In the genomic region with DNA sequence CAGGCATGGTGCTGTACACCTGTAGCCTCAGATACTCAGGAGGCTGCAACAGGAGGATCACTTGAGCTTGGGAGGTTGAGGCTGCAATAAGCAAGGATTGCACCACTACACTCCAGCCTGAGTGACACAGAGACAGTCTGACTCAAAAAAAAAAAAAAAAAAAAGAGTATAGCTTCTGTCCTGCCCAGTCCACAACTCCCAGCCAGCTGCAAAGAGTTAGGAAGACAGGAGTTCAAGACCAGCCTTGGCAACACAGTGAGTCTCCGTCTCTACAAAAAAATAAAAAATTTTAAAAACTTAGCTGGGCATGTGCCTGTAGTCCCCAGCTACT, we compare ENCODE assay signal across 13 cellular contexts. TPM values are rescaled to one million over a fixed set of nuclear protein-coding genes. Genes with fewer than 3 reads are reported as not detected.
DNase-seq lines count a peak whose midpoint lies in the region; ATAC-seq and TF ChIP-seq lines count a peak whose summit lies in the region.
"Had no signal": no experiment of that assay in that cellular context is flagged by ENCODE, and none has a peak within 500 bp of the region (broad histone marks: within the 10 kb centered on the region; RNA-seq: fewer than 3 reads in every experiment).

No MANE protein-coding gene starts in this region.

- ATAC-seq in activated B cell treated with CpG ODN at 0.5 μM for 24 hours (ENCODE audit: low read depth) (no peak), esophagus mucosa (no peak)
- ATAC-seq: activated T-cell treated with anti-CD3 and anti-CD28 coated beads, Interleukin-2, amount 50 U/mL, for 72 hours had no signal

- H3K9ac ChIP-seq in BLaER1 treated with 17β-estradiol and CSF1 and Interleukin-3, amounts not matched to agents 10 nM and 100 nM = peak overlapping the region in 7 of 11 experiments; percentile 9 to 89 (median 86); a peak in 8 of 22 replicates
- H3K9ac ChIP-seq in skeletal muscle tissue (ENCODE audit: low read depth in 1 of 3, low read length in 3 of 3) = no peak overlapping the region

- H3K4me2 ChIP-seq in BLaER1 treated with 17β-estradiol and CSF1 and Interleukin-3, amounts not matched to agents 10 nM and 100 nM = peak overlapping the region in 10 of 11 experiments; percentile 33 to 91 (median 84); a peak in 14 of 22 replicates

- H4K20me1 ChIP-seq in BLaER1 treated with 17β-estradiol and CSF1 and Interleukin-3, amounts not matched to agents 10 nM and 100 nM = peaks cover 0 to 22% (median 9%) of the 10 kb centered on the region in 11 experiments; a peak in 11 of 22 replicates

- intact Hi-C loops in activated B cell treated with CpG ODN at 0.5 μM for 24 hours (cut with micrococcal nuclease) = loop anchor here (5.0 to 10.0 kb wide), 2 partner anchors 40 to 427 kb away; no protein-coding TSS in a partner anchor

- peak overlapping the region in 9 of 11 experiments; percentile 40 to 98 (median 95); a peak in 14 of 22 replicates for H3K27ac ChIP-seq in BLaER1 treated with 17β-estradiol and CSF1 and Interleukin-3, amounts not matched to agents 10 nM and 100 nM
- H3K27ac ChIP-seq in skeletal muscle tissue (ENCODE audit: low read depth, low read length) = peak overlapping the region; percentile 85

- no peaks in the 10 kb centered on the region for H3K27me3 ChIP-seq in BLaER1 treated with 17β-estradiol and CSF1 and Interleukin-3, amounts not matched to agents 10 nM and 100 nM
- no peaks in the 10 kb centered on the region for H3K27me3 ChIP-seq in skeletal muscle tissue (ENCODE audit: control insufficient read depth in 3 of 3, insufficient read depth in 3 of 3, low read length in 3 of 3)

- no peak overlapping the region for H3K4me3 ChIP-seq in BLaER1 treated with 17β-estradiol and CSF1 and Interleukin-3, amounts not matched to agents 10 nM and 100 nM
- H3K4me3 ChIP-seq in skeletal muscle tissue (ENCODE audit: low read length in 3 of 3) = no peak overlapping the region

- H3K27me3 Mint-ChIP-seq in activated B cell treated with CpG ODN at 0.5 μM for 24 hours = no peaks in the 10 kb centered on the region
- H3K27me3 Mint-ChIP-seq in glutamatergic neuron (ENCODE audit: unreplicated experiment) = peaks cover 7% of the 10 kb centered on the region

- H3K4me1 Mint-ChIP-seq in activated B cell treated with CpG ODN at 0.5 μM for 24 hours = peaks cover 91% of the 10 kb centered on the region
- peaks cover 35% of the 10 kb centered on the region for H3K4me1 Mint-ChIP-seq in glutamatergic neuron (ENCODE audit: low read depth, unreplicated experiment)

- TF ChIP-seq CTCF in activated B cell treated with CpG ODN at 0.5 μM for 24 hours (IDR thresholded peaks at IDR 0.05) (no peak), glutamatergic neuron (IDR thresholded peaks at IDR 0.05; ENCODE audit: partially characterized antibody, unreplicated experiment) (no peak)

- H3K36me3 ChIP-seq in BLaER1 treated with 17β-estradiol and CSF1 and Interleukin-3, amounts not matched to agents 10 nM and 100 nM = peaks cover 14 to 28% (median 19%) of the 10 kb centered on the region in 11 experiments; a peak in 21 of 22 replicates
- peaks cover 0 to 2% (median 0%) of the 10 kb centered on the region in 3 donors for H3K36me3 ChIP-seq in skeletal muscle tissue (ENCODE audit: control insufficient read depth in 3 of 3, insufficient read depth in 3 of 3, low read length in 3 of 3)

- H3K4me1 ChIP-seq in BLaER1 treated with 17β-estradiol and CSF1 and Interleukin-3, amounts not matched to agents 10 nM and 100 nM = peaks cover 78 to 97% (median 93%) of the 10 kb centered on the region in 10 experiments
- H3K4me1 ChIP-seq in skeletal muscle tissue (ENCODE audit: control insufficient read depth in 3 of 3, insufficient read depth in 3 of 3, low read length in 3 of 3) = peaks cover 27 to 36% (median 35%) of the 10 kb centered on the region in 3 donors

- no peak overlapping the region for H3K4me3 Mint-ChIP-seq in activated B cell treated with CpG ODN at 0.5 μM for 24 hours
- H3K4me3 Mint-ChIP-seq in glutamatergic neuron (ENCODE audit: unreplicated experiment) = no peak overlapping the region
- H3K4me3 Mint-ChIP-seq: activated T-cell treated with anti-CD3 and anti-CD28 coated beads, Interleukin-2, amount 50 U/mL, for 72 hours; CD14-positive monocyte; nephron had no signal

- no peaks in the 10 kb centered on the region for H3K9me3 Mint-ChIP-seq in activated B cell treated with CpG ODN at 0.5 μM for 24 hours
- H3K9me3 Mint-ChIP-seq in glutamatergic neuron (ENCODE audit: unreplicated experiment) = peaks cover 11% of the 10 kb centered on the region

- POLR2A ChIA-PET in activated B cell treated with CpG ODN at 0.5 μM for 24 hours (lab: Charles Lee) = interaction anchor here (0.6 to 7.6 kb wide), 4 partner anchors 8 to 21 kb away, joined by 3 to 73 read pairs (median 30); a partner anchor contains a TSS

- H3K27ac Mint-ChIP-seq in activated B cell treated with CpG ODN at 0.5 μM for 24 hours (peak overlapping the region; percentile 95), glutamatergic neuron (ENCODE audit: unreplicated experiment) (peak overlapping the region; percentile 85)
- H3K27ac Mint-ChIP-seq: activated T-cell treated with anti-CD3 and anti-CD28 coated beads, Interleukin-2, amount 50 U/mL, for 72 hours had no signal

- H3K9me3 ChIP-seq in BLaER1 treated with 17β-estradiol and CSF1 and Interleukin-3, amounts not matched to agents 10 nM and 100 nM (replicated peaks in 1 of 11) = peaks cover 7 to 22% (median 17%) of the 10 kb centered on the region in 11 experiments; a peak in 20 of 22 replicates
- H3K9me3 ChIP-seq in skeletal muscle tissue (ENCODE audit: control insufficient read depth in 3 of 3, low read length in 3 of 3) = no peaks in the 10 kb centered on the region

- no peak for DNase-seq in activated B cell treated with CpG ODN at 0.5 μM for 24 hours
- no peak for DNase-seq in glutamatergic neuron
- no peak for DNase-seq in amniotic stem cell (lab: John Stamatoyannopoulos, UW)
- DNase-seq in G401 (ENCODE audit: low spot score) = no peak
- DNase-seq in NCI-H2081 treated with DMSO at 0.1 percent for 48 hours (lab: John Stamatoyannopoulos, UW) = no peak
- DNase-seq: activated T-cell treated with anti-CD3 and anti-CD28 coated beads, Interleukin-2, amount 50 U/mL, for 72 hours; NCI-H1930; stimulated activated CD4-positive, alpha-beta T cell treated with anti-CD3 and anti-CD28 coated beads, Interleukin-4, amount 100 ng/mL, for 4 hours had no signal

- in situ Hi-C loops in G401 (cut with HindIII; ENCODE audit: low sequenced_read_pairs) = no loop called here

- H3K36me3 Mint-ChIP-seq in activated B cell treated with CpG ODN at 0.5 μM for 24 hours (ENCODE audit: low read depth) (peaks cover 4% of the 10 kb centered on the region), glutamatergic neuron (ENCODE audit: unreplicated experiment) (peaks cover 12% of the 10 kb centered on the region)

- CTCF ChIA-PET in activated B cell treated with CpG ODN at 0.5 μM for 24 hours (lab: Charles Lee) = interaction anchor here (1.3 to 4.4 kb wide), 3 partner anchors 12 to 39 kb away, joined by 6 to 24 read pairs (median 21); a partner anchor contains a TSS

RNA-seq across cellular contexts. Expression of a gene that starts 28.3 kb away (rescaled TPM):
- not detected in 2 replicates for total RNA-seq in activated B cell treated with CpG ODN at 0.5 μM for 24 hours
- total RNA-seq in glutamatergic neuron (ENCODE audit: unreplicated experiment) = not detected
- under 0.01 TPM for total RNA-seq in skeletal muscle tissue
- total RNA-seq in G401 (2014; rRNA removed; shearing (Covaris generic)) = 0.14 and 1.2 TPM in 2 replicates
- total RNA-seq in esophagus mucosa = 0.20 TPM
- total RNA-seq: activated T-cell treated with anti-CD3 and anti-CD28 coated beads, Interleukin-2, amount 50 U/mL, for 72 hours had no signal

Comparison
In these comparisons a context has a peak if more than half of its experiments do, and no peak if none do; other contexts are left out.
1. H3K9ac ChIP-seq: peak in BLaER1 treated with 17β-estradiol and CSF1 and Interleukin-3, amounts not matched to agents 10 nM and 100 nM (7 of 11); none in skeletal muscle tissue (0 of 3).